ENCODE assay signal across 1 cellular context in the genomic region with DNA sequence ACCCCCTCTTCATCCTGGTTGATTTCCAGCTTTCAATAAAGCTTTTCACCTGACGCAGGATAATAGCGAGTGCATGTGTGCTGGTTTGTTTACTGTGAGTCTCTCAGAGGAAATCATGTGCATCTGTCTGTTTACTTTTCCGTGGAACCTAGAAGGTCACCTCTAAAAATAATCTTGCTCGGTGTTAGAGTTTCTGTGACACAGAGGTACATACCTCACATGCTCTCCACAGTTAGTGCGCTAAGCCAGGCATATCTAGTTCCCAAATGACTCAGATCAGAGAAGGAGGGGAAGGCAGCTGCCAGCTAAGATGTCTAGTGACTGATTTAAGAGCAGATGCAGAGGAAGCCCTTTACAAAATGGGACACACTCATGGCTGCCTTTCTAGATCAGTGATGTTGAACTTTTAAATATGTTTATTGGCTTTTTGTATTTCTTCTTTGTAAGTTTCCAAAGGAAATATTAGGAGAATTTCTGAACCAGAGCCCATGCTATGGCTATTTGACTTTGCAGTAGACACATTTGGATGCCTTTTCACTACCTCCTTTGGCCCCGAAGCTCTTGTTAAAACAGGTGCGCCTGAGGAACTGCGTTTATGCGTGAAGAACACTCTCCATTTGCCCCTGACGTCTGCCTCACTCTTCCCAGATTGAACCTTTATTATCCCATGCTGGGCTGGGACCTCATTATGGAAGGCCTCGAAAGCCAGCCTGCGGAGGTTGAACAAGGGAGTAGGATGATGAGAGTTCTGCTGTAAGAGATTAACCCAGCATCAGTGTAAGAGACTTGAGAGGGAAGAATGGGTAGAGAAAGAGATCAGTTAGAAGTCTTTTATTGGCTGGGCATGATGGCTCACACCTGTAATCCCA.
TF ChIP-seq lines count a peak whose summit lies in the region.

No MANE protein-coding gene starts in this region.

TF ChIP-seq in HepG2, 621 proteins besides CTCF, POLR2A, EP300 and RAD21 (continued from another document and continues in another):
- TF ChIP-seq, protein P1, sequence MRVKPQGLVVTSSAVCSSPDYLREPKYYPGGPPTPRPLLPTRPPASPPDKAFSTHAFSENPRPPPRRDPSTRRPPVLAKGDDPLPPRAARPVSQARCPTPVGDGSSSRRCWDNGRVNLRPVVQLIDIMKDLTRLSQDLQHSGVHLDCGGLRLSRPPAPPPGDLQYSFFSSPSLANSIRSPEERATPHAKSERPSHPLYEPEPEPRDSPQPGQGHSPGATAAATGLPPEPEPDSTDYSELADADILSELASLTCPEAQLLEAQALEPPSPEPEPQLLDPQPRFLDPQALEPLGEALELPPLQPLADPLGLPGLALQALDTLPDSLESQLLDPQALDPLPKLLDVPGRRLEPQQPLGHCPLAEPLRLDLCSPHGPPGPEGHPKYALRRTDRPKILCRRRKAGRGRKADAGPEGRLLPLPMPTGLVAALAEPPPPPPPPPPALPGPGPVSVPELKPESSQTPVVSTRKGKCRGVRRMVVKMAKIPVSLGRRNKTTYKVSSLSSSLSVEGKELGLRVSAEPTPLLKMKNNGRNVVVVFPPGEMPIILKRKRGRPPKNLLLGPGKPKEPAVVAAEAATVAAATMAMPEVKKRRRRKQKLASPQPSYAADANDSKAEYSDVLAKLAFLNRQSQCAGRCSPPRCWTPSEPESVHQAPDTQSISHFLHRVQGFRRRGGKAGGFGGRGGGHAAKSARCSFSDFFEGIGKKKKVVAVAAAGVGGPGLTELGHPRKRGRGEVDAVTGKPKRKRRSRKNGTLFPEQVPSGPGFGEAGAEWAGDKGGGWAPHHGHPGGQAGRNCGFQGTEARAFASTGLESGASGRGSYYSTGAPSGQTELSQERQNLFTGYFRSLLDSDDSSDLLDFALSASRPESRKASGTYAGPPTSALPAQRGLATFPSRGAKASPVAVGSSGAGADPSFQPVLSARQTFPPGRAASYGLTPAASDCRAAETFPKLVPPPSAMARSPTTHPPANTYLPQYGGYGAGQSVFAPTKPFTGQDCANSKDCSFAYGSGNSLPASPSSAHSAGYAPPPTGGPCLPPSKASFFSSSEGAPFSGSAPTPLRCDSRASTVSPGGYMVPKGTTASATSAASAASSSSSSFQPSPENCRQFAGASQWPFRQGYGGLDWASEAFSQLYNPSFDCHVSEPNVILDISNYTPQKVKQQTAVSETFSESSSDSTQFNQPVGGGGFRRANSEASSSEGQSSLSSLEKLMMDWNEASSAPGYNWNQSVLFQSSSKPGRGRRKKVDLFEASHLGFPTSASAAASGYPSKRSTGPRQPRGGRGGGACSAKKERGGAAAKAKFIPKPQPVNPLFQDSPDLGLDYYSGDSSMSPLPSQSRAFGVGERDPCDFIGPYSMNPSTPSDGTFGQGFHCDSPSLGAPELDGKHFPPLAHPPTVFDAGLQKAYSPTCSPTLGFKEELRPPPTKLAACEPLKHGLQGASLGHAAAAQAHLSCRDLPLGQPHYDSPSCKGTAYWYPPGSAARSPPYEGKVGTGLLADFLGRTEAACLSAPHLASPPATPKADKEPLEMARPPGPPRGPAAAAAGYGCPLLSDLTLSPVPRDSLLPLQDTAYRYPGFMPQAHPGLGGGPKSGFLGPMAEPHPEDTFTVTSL (CRISPR knock-in tag; IDR thresholded peaks at IDR 0.05; ENCODE audit: borderline replicate concordance) = peak; percentile 79; the same call in 1 of the 2 replicates
- no peak for TF ChIP-seq ZNF660 (CRISPR knock-in tag; IDR thresholded peaks at IDR 0.05; ENCODE audit: borderline replicate concordance, low read depth)
- TF ChIP-seq ZNF670 (CRISPR knock-in tag; IDR thresholded peaks at IDR 0.05; ENCODE audit: borderline replicate concordance) = no peak
- no peak for TF ChIP-seq BORCS8-MEF2B (CRISPR knock-in tag; IDR thresholded peaks at IDR 0.05)
- TF ChIP-seq, protein P2, sequence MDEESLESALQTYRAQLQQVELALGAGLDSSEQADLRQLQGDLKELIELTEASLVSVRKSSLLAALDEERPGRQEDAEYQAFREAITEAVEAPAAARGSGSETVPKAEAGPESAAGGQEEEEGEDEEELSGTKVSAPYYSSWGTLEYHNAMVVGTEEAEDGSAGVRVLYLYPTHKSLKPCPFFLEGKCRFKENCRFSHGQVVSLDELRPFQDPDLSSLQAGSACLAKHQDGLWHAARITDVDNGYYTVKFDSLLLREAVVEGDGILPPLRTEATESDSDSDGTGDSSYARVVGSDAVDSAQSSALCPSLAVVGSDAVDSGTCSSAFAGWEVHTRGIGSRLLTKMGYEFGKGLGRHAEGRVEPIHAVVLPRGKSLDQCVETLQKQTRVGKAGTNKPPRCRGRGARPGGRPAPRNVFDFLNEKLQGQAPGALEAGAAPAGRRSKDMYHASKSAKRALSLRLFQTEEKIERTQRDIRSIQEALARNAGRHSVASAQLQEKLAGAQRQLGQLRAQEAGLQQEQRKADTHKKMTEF (CRISPR knock-in tag; IDR thresholded peaks at IDR 0.05) = peak; percentile 49
- no peak for TF ChIP-seq RFX1 (IDR thresholded peaks at IDR 0.05)
- no peak for TF ChIP-seq SALL2 (CRISPR knock-in tag; IDR thresholded peaks at IDR 0.05)
- no peak for TF ChIP-seq NCOR1 (IDR thresholded peaks at IDR 0.05; ENCODE audit: borderline replicate concordance, low read length)
- TF ChIP-seq ZNF264 (CRISPR knock-in tag; IDR thresholded peaks at IDR 0.05) = no peak
- no peak for TF ChIP-seq PCBP1 (IDR thresholded peaks at IDR 0.05; ENCODE audit: borderline replicate concordance, low read depth, low read length)
- TF ChIP-seq MED13 (CRISPR knock-in tag; IDR thresholded peaks at IDR 0.05) = no peak
- TF ChIP-seq ZBTB3 (CRISPR knock-in tag; IDR thresholded peaks at IDR 0.05; ENCODE audit: borderline replicate concordance, low read depth) = no peak
- TF ChIP-seq ZNF253 (CRISPR knock-in tag; IDR thresholded peaks at IDR 0.05; ENCODE audit: borderline replicate concordance) = no peak
- no peak for TF ChIP-seq ZNF883 (CRISPR knock-in tag; IDR thresholded peaks at IDR 0.05; ENCODE audit: not compliant biosample characterization)
- TF ChIP-seq ZSCAN21 (CRISPR knock-in tag; IDR thresholded peaks at IDR 0.05; ENCODE audit: borderline replicate concordance) = no peak
- TF ChIP-seq GATAD1 (CRISPR knock-in tag; IDR thresholded peaks at IDR 0.05) = no peak
- TF ChIP-seq ZNF549 (CRISPR knock-in tag; IDR thresholded peaks at IDR 0.05) = no peak
- TF ChIP-seq CREB1 (IDR thresholded peaks at IDR 0.05) = no peak; the same call in 1 of the 2 replicates
- peak; percentile 32; the same call in 1 of the 2 replicates for TF ChIP-seq CREB1 (CRISPR knock-in tag; IDR thresholded peaks at IDR 0.05)
- no peak for TF ChIP-seq ZNF839 (CRISPR knock-in tag; IDR thresholded peaks at IDR 0.05; ENCODE audit: borderline replicate concordance)
- TF ChIP-seq, protein P3, sequence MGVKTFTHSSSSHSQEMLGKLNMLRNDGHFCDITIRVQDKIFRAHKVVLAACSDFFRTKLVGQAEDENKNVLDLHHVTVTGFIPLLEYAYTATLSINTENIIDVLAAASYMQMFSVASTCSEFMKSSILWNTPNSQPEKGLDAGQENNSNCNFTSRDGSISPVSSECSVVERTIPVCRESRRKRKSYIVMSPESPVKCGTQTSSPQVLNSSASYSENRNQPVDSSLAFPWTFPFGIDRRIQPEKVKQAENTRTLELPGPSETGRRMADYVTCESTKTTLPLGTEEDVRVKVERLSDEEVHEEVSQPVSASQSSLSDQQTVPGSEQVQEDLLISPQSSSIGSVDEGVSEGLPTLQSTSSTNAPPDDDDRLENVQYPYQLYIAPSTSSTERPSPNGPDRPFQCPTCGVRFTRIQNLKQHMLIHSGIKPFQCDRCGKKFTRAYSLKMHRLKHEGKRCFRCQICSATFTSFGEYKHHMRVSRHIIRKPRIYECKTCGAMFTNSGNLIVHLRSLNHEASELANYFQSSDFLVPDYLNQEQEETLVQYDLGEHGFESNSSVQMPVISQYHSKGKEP (CRISPR knock-in tag; IDR thresholded peaks at IDR 0.05) = no peak
- TF ChIP-seq ZNF567 (CRISPR knock-in tag; IDR thresholded peaks at IDR 0.05; ENCODE audit: borderline replicate concordance) = no peak
- no peak for TF ChIP-seq AGO1 (IDR thresholded peaks at IDR 0.05; ENCODE audit: low read depth, low read length, poor library complexity, severe bottlenecking)
- TF ChIP-seq ZBTB21 (CRISPR knock-in tag; IDR thresholded peaks at IDR 0.05) = no peak
- no peak for TF ChIP-seq ATRX (CRISPR knock-in tag; IDR thresholded peaks at IDR 0.05; ENCODE audit: borderline replicate concordance)
- TF ChIP-seq, protein P4, sequence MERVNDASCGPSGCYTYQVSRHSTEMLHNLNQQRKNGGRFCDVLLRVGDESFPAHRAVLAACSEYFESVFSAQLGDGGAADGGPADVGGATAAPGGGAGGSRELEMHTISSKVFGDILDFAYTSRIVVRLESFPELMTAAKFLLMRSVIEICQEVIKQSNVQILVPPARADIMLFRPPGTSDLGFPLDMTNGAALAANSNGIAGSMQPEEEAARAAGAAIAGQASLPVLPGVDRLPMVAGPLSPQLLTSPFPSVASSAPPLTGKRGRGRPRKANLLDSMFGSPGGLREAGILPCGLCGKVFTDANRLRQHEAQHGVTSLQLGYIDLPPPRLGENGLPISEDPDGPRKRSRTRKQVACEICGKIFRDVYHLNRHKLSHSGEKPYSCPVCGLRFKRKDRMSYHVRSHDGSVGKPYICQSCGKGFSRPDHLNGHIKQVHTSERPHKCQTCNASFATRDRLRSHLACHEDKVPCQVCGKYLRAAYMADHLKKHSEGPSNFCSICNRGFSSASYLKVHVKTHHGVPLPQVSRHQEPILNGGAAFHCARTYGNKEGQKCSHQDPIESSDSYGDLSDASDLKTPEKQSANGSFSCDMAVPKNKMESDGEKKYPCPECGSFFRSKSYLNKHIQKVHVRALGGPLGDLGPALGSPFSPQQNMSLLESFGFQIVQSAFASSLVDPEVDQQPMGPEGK (CRISPR knock-in tag; IDR thresholded peaks at IDR 0.05) = no peak
- TF ChIP-seq, protein P5, sequence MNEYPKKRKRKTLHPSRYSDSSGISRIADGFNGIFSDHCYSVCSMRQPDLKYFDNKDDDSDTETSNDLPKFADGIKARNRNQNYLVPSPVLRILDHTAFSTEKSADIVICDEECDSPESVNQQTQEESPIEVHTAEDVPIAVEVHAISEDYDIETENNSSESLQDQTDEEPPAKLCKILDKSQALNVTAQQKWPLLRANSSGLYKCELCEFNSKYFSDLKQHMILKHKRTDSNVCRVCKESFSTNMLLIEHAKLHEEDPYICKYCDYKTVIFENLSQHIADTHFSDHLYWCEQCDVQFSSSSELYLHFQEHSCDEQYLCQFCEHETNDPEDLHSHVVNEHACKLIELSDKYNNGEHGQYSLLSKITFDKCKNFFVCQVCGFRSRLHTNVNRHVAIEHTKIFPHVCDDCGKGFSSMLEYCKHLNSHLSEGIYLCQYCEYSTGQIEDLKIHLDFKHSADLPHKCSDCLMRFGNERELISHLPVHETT (CRISPR knock-in tag; conservative IDR thresholded peaks at IDR 0.05) = 0 out of 2 replicates have a peak, but pooled peaks have one; percentile 30
- no peak for TF ChIP-seq ZNF510 (CRISPR knock-in tag; IDR thresholded peaks at IDR 0.05; ENCODE audit: low read depth)
- TF ChIP-seq ZNF816 (CRISPR knock-in tag; IDR thresholded peaks at IDR 0.05; ENCODE audit: borderline replicate concordance) = no peak
- TF ChIP-seq, protein P6, sequence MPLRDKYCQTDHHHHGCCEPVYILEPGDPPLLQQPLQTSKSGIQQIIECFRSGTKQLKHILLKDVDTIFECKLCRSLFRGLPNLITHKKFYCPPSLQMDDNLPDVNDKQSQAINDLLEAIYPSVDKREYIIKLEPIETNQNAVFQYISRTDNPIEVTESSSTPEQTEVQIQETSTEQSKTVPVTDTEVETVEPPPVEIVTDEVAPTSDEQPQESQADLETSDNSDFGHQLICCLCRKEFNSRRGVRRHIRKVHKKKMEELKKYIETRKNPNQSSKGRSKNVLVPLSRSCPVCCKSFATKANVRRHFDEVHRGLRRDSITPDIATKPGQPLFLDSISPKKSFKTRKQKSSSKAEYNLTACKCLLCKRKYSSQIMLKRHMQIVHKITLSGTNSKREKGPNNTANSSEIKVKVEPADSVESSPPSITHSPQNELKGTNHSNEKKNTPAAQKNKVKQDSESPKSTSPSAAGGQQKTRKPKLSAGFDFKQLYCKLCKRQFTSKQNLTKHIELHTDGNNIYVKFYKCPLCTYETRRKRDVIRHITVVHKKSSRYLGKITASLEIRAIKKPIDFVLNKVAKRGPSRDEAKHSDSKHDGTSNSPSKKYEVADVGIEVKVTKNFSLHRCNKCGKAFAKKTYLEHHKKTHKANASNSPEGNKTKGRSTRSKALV (CRISPR knock-in tag; IDR thresholded peaks at IDR 0.05) = peak; percentile 70; the same call in 1 of the 2 replicates
- no peak for TF ChIP-seq SRF (IDR thresholded peaks at IDR 0.05; ENCODE audit: low read depth, low read length)
- TF ChIP-seq, protein P7, sequence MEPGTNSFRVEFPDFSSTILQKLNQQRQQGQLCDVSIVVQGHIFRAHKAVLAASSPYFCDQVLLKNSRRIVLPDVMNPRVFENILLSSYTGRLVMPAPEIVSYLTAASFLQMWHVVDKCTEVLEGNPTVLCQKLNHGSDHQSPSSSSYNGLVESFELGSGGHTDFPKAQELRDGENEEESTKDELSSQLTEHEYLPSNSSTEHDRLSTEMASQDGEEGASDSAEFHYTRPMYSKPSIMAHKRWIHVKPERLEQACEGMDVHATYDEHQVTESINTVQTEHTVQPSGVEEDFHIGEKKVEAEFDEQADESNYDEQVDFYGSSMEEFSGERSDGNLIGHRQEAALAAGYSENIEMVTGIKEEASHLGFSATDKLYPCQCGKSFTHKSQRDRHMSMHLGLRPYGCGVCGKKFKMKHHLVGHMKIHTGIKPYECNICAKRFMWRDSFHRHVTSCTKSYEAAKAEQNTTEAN (CRISPR knock-in tag; conservative IDR thresholded peaks at IDR 0.05) = no peak
- TF ChIP-seq, protein P8, sequence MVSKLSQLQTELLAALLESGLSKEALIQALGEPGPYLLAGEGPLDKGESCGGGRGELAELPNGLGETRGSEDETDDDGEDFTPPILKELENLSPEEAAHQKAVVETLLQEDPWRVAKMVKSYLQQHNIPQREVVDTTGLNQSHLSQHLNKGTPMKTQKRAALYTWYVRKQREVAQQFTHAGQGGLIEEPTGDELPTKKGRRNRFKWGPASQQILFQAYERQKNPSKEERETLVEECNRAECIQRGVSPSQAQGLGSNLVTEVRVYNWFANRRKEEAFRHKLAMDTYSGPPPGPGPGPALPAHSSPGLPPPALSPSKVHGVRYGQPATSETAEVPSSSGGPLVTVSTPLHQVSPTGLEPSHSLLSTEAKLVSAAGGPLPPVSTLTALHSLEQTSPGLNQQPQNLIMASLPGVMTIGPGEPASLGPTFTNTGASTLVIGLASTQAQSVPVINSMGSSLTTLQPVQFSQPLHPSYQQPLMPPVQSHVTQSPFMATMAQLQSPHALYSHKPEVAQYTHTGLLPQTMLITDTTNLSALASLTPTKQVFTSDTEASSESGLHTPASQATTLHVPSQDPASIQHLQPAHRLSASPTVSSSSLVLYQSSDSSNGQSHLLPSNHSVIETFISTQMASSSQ (IDR thresholded peaks at IDR 0.05; ENCODE audit: low read depth) = no peak
- TF ChIP-seq, protein P8 (CRISPR knock-in tag; IDR thresholded peaks at IDR 0.05; ENCODE audit: borderline replicate concordance) = no peak; the same call in 1 of the 2 replicates
